In the genomic region with DNA sequence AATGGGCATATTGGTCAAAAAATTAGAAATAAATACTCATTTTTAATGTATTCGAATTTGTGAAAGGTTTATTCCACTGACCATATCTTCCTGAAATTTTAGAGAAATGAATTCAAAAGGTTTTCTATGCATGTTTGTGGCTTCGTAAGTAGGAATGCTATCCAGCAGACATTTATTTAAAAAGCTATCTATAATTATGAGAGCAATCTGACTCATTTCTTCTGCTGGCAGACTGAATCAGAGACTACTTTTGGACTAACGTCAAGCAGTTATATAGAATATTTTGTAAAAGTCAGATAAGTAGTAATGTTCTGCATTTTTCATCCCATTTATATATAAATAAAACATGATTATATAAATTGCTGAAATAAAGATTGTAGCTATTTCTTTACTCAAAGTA, we compare ENCODE assay signal across 19 cellular contexts.
DNase-seq lines count a peak whose midpoint lies in the region; ATAC-seq and TF ChIP-seq lines count a peak whose summit lies in the region.
"Had no signal": no experiment of that assay in that cellular context is flagged by ENCODE, and none has a peak within 500 bp of the region (broad histone marks: within the 10 kb centered on the region; RNA-seq: fewer than 3 reads in every experiment).

No MANE protein-coding gene starts in this region.

- no peak overlapping the region for H3K4me3 ChIP-seq in fibroblast of pulmonary artery (replicated peaks; ENCODE audit: low read depth, low read length)
- H3K4me3 ChIP-seq: mucosa of descending colon, ovary, thyroid gland had no signal

- peaks cover 9% of the 10 kb centered on the region for H3K36me3 Mint-ChIP-seq in HFFc6 (ENCODE audit: low read depth)
- no peaks in the 10 kb centered on the region for H3K36me3 Mint-ChIP-seq in stimulated activated effector memory CD8-positive, alpha-beta T cell treated with anti-CD3 and anti-CD28 coated beads, Interleukin-12 subunit alpha, Interleukin-12 subunit beta, amount 100 ng/mL, for 72 hours
- H3K36me3 Mint-ChIP-seq: brain had no signal

- H3K27ac Mint-ChIP-seq in HFFc6 = no peak overlapping the region
- no peak overlapping the region for H3K27ac Mint-ChIP-seq in stimulated activated effector memory CD8-positive, alpha-beta T cell treated with anti-CD3 and anti-CD28 coated beads, Interleukin-12 subunit alpha, Interleukin-12 subunit beta, amount 100 ng/mL, for 72 hours
- H3K27ac Mint-ChIP-seq: brain, T-helper 17 cell had no signal

- peak; percentile 76 for DNase-seq in HFFc6
- DNase-seq in amniotic epithelial cell (ENCODE audit: low read depth) = peak; percentile 76
- peak; percentile 72 for DNase-seq in fibroblast of pulmonary artery (ENCODE audit: low read depth)
- DNase-seq in SKM-1 treated with dmso at 0.1 percent for 144 hours (lab: John Stamatoyannopoulos, UW; ENCODE audit: unreplicated experiment) = no peak
- no peak for DNase-seq in stimulated activated effector memory CD8-positive, alpha-beta T cell treated with anti-CD3 and anti-CD28 coated beads, Interleukin-12 subunit alpha, Interleukin-12 subunit beta, amount 100 ng/mL, for 72 hours (ENCODE audit: low spot score in 2 of 2)
- no peak for DNase-seq in GF-D8 (lab: John Stamatoyannopoulos, UW)
- DNase-seq: activated CD4-positive, CD25-positive, alpha-beta regulatory T cell treated with anti-CD3 and anti-CD28 coated beads, Interleukin-2, amount 50 U/mL, for 72 hours; activated gamma-delta T cell treated with Interleukin-2 at 50 U/mL for 16 hours; DMS79 treated with DMSO at 0.1 percent for 48 hours; KG1; mucosa of descending colon; NCI-H1105 treated with DMSO at 0.1 percent for 48 hours; NCI-H2171; ovary; stimulated activated CD4-positive, alpha-beta T cell treated with anti-CD3 and anti-CD28 coated beads, Interleukin-4, amount 100 ng/mL, for 4 hours; T-helper 17 cell; thyroid gland had no signal

- TF ChIP-seq CTCF in HFFc6 (IDR thresholded peaks at IDR 0.05) (no peak), fibroblast of pulmonary artery (IDR thresholded peaks at IDR 0.05; ENCODE audit: low read length, missing control alignments) (no peak)

- peak overlapping the region; percentile 30; the same call in 1 of the 2 replicates for H3K4me3 Mint-ChIP-seq in HFFc6
- no peak overlapping the region for H3K4me3 Mint-ChIP-seq in stimulated activated effector memory CD8-positive, alpha-beta T cell treated with anti-CD3 and anti-CD28 coated beads, Interleukin-12 subunit alpha, Interleukin-12 subunit beta, amount 100 ng/mL, for 72 hours
- H3K4me3 Mint-ChIP-seq: brain, T-helper 17 cell had no signal

- H3K9me3 Mint-ChIP-seq in HFFc6 = peaks cover 7% of the 10 kb centered on the region; the same call in 1 of the 2 replicates
- no peaks in the 10 kb centered on the region for H3K9me3 Mint-ChIP-seq in stimulated activated effector memory CD8-positive, alpha-beta T cell treated with anti-CD3 and anti-CD28 coated beads, Interleukin-12 subunit alpha, Interleukin-12 subunit beta, amount 100 ng/mL, for 72 hours
- H3K9me3 Mint-ChIP-seq: brain had no signal

- ATAC-seq in GM21367 (IDR thresholded peaks at IDR 0.05; ENCODE audit: unreplicated experiment) = no peak
- ATAC-seq in stimulated activated effector memory CD8-positive, alpha-beta T cell treated with anti-CD3 and anti-CD28 coated beads, Interleukin-12 subunit alpha, Interleukin-12 subunit beta, amount 100 ng/mL, for 72 hours = no peak
- ATAC-seq: mucosa of descending colon, T-helper 17 cell had no signal

- H3K4me1 Mint-ChIP-seq in HFFc6 (ENCODE audit: low read depth) = peaks cover 53% of the 10 kb centered on the region
- no peaks in the 10 kb centered on the region for H3K4me1 Mint-ChIP-seq in stimulated activated effector memory CD8-positive, alpha-beta T cell treated with anti-CD3 and anti-CD28 coated beads, Interleukin-12 subunit alpha, Interleukin-12 subunit beta, amount 100 ng/mL, for 72 hours
- H3K4me1 Mint-ChIP-seq: T-helper 17 cell had no signal

- H3K27me3 Mint-ChIP-seq in HFFc6 (ENCODE audit: insufficient read depth) = 0 out of 2 replicates have a peak, but pooled peaks cover 2% of the 10 kb centered on the region
- H3K27me3 Mint-ChIP-seq: T-helper 17 cell had no signal

Comparison
In these comparisons a context has a peak if more than half of its experiments do, and no peak if none do; other contexts are left out.
1. DNase-seq: peak in HFFc6 (single experiment), amniotic epithelial cell (single experiment) and fibroblast of pulmonary artery (single experiment); none in SKM-1 treated with dmso at 0.1 percent for 144 hours (single experiment), stimulated activated effector memory CD8-positive, alpha-beta T cell treated with anti-CD3 and anti-CD28 coated beads, Interleukin-12 subunit alpha, Interleukin-12 subunit beta, amount 100 ng/mL, for 72 hours (0 of 2) and GF-D8 (single experiment).